34 cellular contexts compared by ENCODE assay signal in genomic region chr4:85407546-85407945, GRCh38.
"Had no signal": no experiment of that assay in that cellular context is flagged by ENCODE, and none has a peak within 500 bp of the region (broad histone marks: within the 10 kb centered on the region; RNA-seq: fewer than 3 reads in every experiment).

No MANE protein-coding gene starts in this region.

- H3K36me3 ChIP-seq: ascending aorta, breast epithelium, cardiac muscle cell, WERI-Rb-1 had no signal

- H3K4me1 ChIP-seq: ascending aorta, breast epithelium had no signal

- H3K27ac Mint-ChIP-seq: activated B cell treated with CpG ODN at 0.5 μM for 24 hours; activated CD8-positive, alpha-beta T cell treated with anti-CD3 and anti-CD28 coated beads for 36 hours; activated naive CD4-positive, alpha-beta T cell treated with anti-CD3 and anti-CD28 coated beads for 36 hours; activated naive CD4-positive, alpha-beta T cell treated with anti-CD3 and anti-CD28 coated beads, Interleukin-2, amount 50 U/mL, for 24 hours; activated naive CD8-positive, alpha-beta T cell treated with anti-CD3 and anti-CD28 coated beads for 36 hours; activated naive CD8-positive, alpha-beta T cell treated with anti-CD3 and anti-CD28 coated beads, Interleukin-2, amount 50 U/mL, for 24 hours; activated T-helper 1 cell treated with anti-CD3 and anti-CD28 coated beads, Interleukin-12 subunit alpha, Interleukin-12 subunit beta, Interleukin-2, Interleukin-4 antibody, amounts not matched to agents 30 ng/mL and 10 ng/mL and 1 ng/mL, durations not matched to agents 14 hours and 24 hours and 36 hours; activated T-helper 2 cell treated with anti-CD3 and anti-CD28 coated beads, Interferon-gamma antibody, Interleukin-2, Interleukin-4, amounts not matched to agents 10 μg/mL and 5 μg/mL and 100 μg/mL, durations not matched to agents 14 hours and 24 hours and 36 hours; brain; dendritic cell treated with granulocyte-macrophage colony-stimulating factor and Interleukin-4, amounts not matched to agents 40 ng/mL and 50 ng/mL, for 4 days; effector memory CD8-positive, alpha-beta T cell; T-helper 17 cell; T-helper 2 cell treated with Interferon-gamma antibody and Interleukin-4, amounts not matched to agents 5 μg/mL and 100 μg/mL, for 36 hours had no signal

- H3K9me3 Mint-ChIP-seq: activated B cell treated with CpG ODN at 0.5 μM for 24 hours; activated CD8-positive, alpha-beta T cell treated with anti-CD3 and anti-CD28 coated beads for 36 hours; activated naive CD4-positive, alpha-beta T cell treated with anti-CD3 and anti-CD28 coated beads for 36 hours; activated naive CD4-positive, alpha-beta T cell treated with anti-CD3 and anti-CD28 coated beads, Interleukin-2, amount 50 U/mL, for 24 hours; activated naive CD8-positive, alpha-beta T cell treated with anti-CD3 and anti-CD28 coated beads for 36 hours; activated naive CD8-positive, alpha-beta T cell treated with anti-CD3 and anti-CD28 coated beads, Interleukin-2, amount 50 U/mL, for 24 hours; activated T-helper 1 cell treated with anti-CD3 and anti-CD28 coated beads, Interleukin-12 subunit alpha, Interleukin-12 subunit beta, Interleukin-2, Interleukin-4 antibody, amounts not matched to agents 30 ng/mL and 10 ng/mL and 1 ng/mL, durations not matched to agents 14 hours and 24 hours and 36 hours; activated T-helper 2 cell treated with anti-CD3 and anti-CD28 coated beads, Interferon-gamma antibody, Interleukin-2, Interleukin-4, amounts not matched to agents 10 μg/mL and 5 μg/mL and 100 μg/mL, durations not matched to agents 14 hours and 24 hours and 36 hours; brain; dendritic cell treated with granulocyte-macrophage colony-stimulating factor and Interleukin-4, amounts not matched to agents 40 ng/mL and 50 ng/mL, for 4 days; T-helper 2 cell treated with Interferon-gamma antibody and Interleukin-4, amounts not matched to agents 5 μg/mL and 100 μg/mL, for 36 hours had no signal

- H3K4me3 Mint-ChIP-seq: activated B cell treated with CpG ODN at 0.5 μM for 24 hours; activated CD8-positive, alpha-beta T cell treated with anti-CD3 and anti-CD28 coated beads for 36 hours; activated naive CD4-positive, alpha-beta T cell treated with anti-CD3 and anti-CD28 coated beads for 36 hours; activated naive CD4-positive, alpha-beta T cell treated with anti-CD3 and anti-CD28 coated beads, Interleukin-2, amount 50 U/mL, for 24 hours; activated naive CD8-positive, alpha-beta T cell treated with anti-CD3 and anti-CD28 coated beads for 36 hours; activated naive CD8-positive, alpha-beta T cell treated with anti-CD3 and anti-CD28 coated beads, Interleukin-2, amount 50 U/mL, for 24 hours; activated T-helper 1 cell treated with anti-CD3 and anti-CD28 coated beads, Interleukin-12 subunit alpha, Interleukin-12 subunit beta, Interleukin-2, Interleukin-4 antibody, amounts not matched to agents 30 ng/mL and 10 ng/mL and 1 ng/mL, durations not matched to agents 14 hours and 24 hours and 36 hours; brain; dendritic cell treated with granulocyte-macrophage colony-stimulating factor and Interleukin-4, amounts not matched to agents 40 ng/mL and 50 ng/mL, for 4 days; effector memory CD8-positive, alpha-beta T cell; T-helper 17 cell; T-helper 2 cell treated with Interferon-gamma antibody and Interleukin-4, amounts not matched to agents 5 μg/mL and 100 μg/mL, for 36 hours had no signal

- H3K4me1 Mint-ChIP-seq: activated B cell treated with CpG ODN at 0.5 μM for 24 hours; activated naive CD4-positive, alpha-beta T cell treated with anti-CD3 and anti-CD28 coated beads, Interleukin-2, amount 50 U/mL, for 24 hours; activated naive CD8-positive, alpha-beta T cell treated with anti-CD3 and anti-CD28 coated beads for 36 hours; activated naive CD8-positive, alpha-beta T cell treated with anti-CD3 and anti-CD28 coated beads, Interleukin-2, amount 50 U/mL, for 24 hours; brain; T-helper 17 cell had no signal

- H3K27me3 ChIP-seq: ascending aorta, breast epithelium, cardiac muscle cell had no signal

- H3K4me3 ChIP-seq: ascending aorta, breast epithelium, cardiac muscle cell, coronary artery had no signal

- H3K36me3 Mint-ChIP-seq: activated naive CD4-positive, alpha-beta T cell treated with anti-CD3 and anti-CD28 coated beads, Interleukin-2, amount 50 U/mL, for 24 hours; activated naive CD8-positive, alpha-beta T cell treated with anti-CD3 and anti-CD28 coated beads for 36 hours; brain had no signal

- H3K27ac ChIP-seq: ascending aorta, breast epithelium, cardiac muscle cell, coronary artery, WERI-Rb-1 had no signal

- H3K9me3 ChIP-seq: ascending aorta, breast epithelium had no signal

- DNase-seq: activated B cell treated with CpG ODN at 0.5 μM for 24 hours; activated CD4-positive, alpha-beta T cell treated with anti-CD3 and anti-CD28 coated beads for 48 hours; activated CD4-positive, alpha-beta T cell treated with anti-CD3 and anti-CD28 coated beads, Interleukin-2, amount 50 U/mL, for 1 hour; activated CD4-positive, alpha-beta T cell treated with anti-CD3 and anti-CD28 coated beads, Interleukin-2, amount 50 U/mL, for 48 hours; activated CD8-positive, alpha-beta memory T cell treated with anti-CD3 and anti-CD28 coated beads for 24 hours; activated CD8-positive, alpha-beta T cell treated with anti-CD3 and anti-CD28 coated beads for 36 hours; activated effector memory CD4-positive, alpha-beta T cell treated with anti-CD3 and anti-CD28 coated beads, Interleukin-2, amount 50 U/mL, for 16 hours; activated naive CD4-positive, alpha-beta T cell treated with anti-CD3 and anti-CD28 coated beads for 36 hours; activated naive CD8-positive, alpha-beta T cell treated with anti-CD3 and anti-CD28 coated beads for 36 hours; activated naive CD8-positive, alpha-beta T cell treated with anti-CD3 and anti-CD28 coated beads, Interleukin-2, amount 50 U/mL, for 24 hours; activated T-cell treated with anti-CD3 and anti-CD28 coated beads, Interleukin-2, amount 50 U/mL, for 1 hour; activated T-cell treated with anti-CD3 and anti-CD28 coated beads, Interleukin-2, amount 50 U/mL, for 48 hours; central memory CD4-positive, alpha-beta T cell; cerebellar nuclear complex; effector CD4-positive, alpha-beta T cell; effector memory CD8-positive, alpha-beta T cell; foreskin fibroblast; head of caudate nucleus; T-helper 1 cell; T-helper 17 cell; T1000; WERI-Rb-1 had no signal

- ATAC-seq: activated CD4-positive, CD25-positive, alpha-beta regulatory T cell treated with anti-CD3 and anti-CD28 coated beads, Interleukin-2, amount 50 U/mL, for 24 hours; activated CD8-positive, alpha-beta T cell treated with anti-CD3 and anti-CD28 coated beads for 36 hours; activated naive CD8-positive, alpha-beta T cell treated with anti-CD3 and anti-CD28 coated beads, Interleukin-2, amount 50 U/mL, for 24 hours; effector memory CD8-positive, alpha-beta T cell; esophagus mucosa; T-helper 17 cell had no signal
